25 cellular contexts compared by ENCODE assay signal in the genomic region with DNA sequence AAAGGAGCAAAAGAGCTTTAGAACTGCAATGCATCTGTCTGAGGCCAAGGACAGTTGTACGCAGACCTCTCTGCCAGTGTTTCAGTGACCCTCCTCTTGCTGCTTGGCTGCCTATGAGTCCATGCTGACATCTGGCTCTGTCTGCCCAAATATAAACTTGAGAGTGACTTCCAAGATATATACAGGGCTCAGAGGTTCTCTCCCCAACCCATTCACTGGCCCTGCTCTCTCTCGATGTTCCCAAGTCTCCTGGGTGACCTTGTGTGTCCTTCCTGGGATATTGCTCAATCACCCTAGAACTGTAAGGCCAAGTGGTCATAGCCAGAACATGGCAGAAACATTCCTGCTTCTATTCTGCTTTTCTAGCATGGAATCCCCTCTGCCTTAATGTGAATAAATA.
DNase-seq lines count a peak whose midpoint lies in the region; ATAC-seq and TF ChIP-seq lines count a peak whose summit lies in the region.
"Had no signal": no experiment of that assay in that cellular context is flagged by ENCODE, and none has a peak within 500 bp of the region (broad histone marks: within the 10 kb centered on the region; RNA-seq: fewer than 3 reads in every experiment).

No MANE protein-coding gene starts in this region.

- no peaks in the 10 kb centered on the region for H3K9me3 Mint-ChIP-seq in effector memory CD8-positive, alpha-beta T cell
- H3K9me3 Mint-ChIP-seq in H9, result no peaks in the 10 kb centered on the region; a peak in 1 of 5 replicates
- H3K9me3 Mint-ChIP-seq: activated naive CD4-positive, alpha-beta T cell treated with anti-CD3 and anti-CD28 coated beads, Interleukin-2, amount 50 U/mL, for 24 hours; CD4-positive, alpha-beta memory T cell; dendritic cell treated with granulocyte-macrophage colony-stimulating factor and Interleukin-4, amounts not matched to agents 40 ng/mL and 50 ng/mL, for 4 days had no signal

- H3K23ac ChIP-seq in H9 (ENCODE audit: insufficient read length, low read depth, low read length), result no peak overlapping the region

- H3K18ac ChIP-seq in H9 (ENCODE audit: insufficient read length, low read depth, low read length), result no peak overlapping the region

- in situ Hi-C loops in G401 (cut with HindIII; ENCODE audit: low sequenced_read_pairs), result no loop called here

- H3K36me3 ChIP-seq in hepatocyte (replicated peaks; ENCODE audit: insufficient read depth, low read depth), result no peaks in the 10 kb centered on the region
- no peaks in the 10 kb centered on the region for H3K36me3 ChIP-seq in ovary
- no peaks in the 10 kb centered on the region for H3K36me3 ChIP-seq in tibial nerve
- H3K36me3 ChIP-seq: HAP-1, left lung, pancreas, SJCRH30, WERI-Rb-1 had no signal

- H3K27me3 Mint-ChIP-seq in effector memory CD8-positive, alpha-beta T cell, result no peaks in the 10 kb centered on the region
- no peaks in the 10 kb centered on the region; the same call in 1 of the 2 replicates for H3K27me3 Mint-ChIP-seq in H9 (ENCODE audit: low read depth)
- H3K27me3 Mint-ChIP-seq: activated naive CD4-positive, alpha-beta T cell treated with anti-CD3 and anti-CD28 coated beads, Interleukin-2, amount 50 U/mL, for 24 hours; CD4-positive, alpha-beta memory T cell; dendritic cell treated with granulocyte-macrophage colony-stimulating factor and Interleukin-4, amounts not matched to agents 40 ng/mL and 50 ng/mL, for 4 days had no signal

- H3K9me3 ChIP-seq in hepatocyte (ENCODE audit: low read depth) (no peaks in the 10 kb centered on the region), ovary (no peaks in the 10 kb centered on the region), tibial nerve (no peaks in the 10 kb centered on the region), H9 (ENCODE audit: control insufficient read depth, low read depth, low read length) (no peaks in the 10 kb centered on the region)
- H3K9me3 ChIP-seq: body of pancreas, HAP-1, left lung, pancreas, SJCRH30 had no signal

- H3T11ph ChIP-seq in H9 (ENCODE audit: low read length), result no peak overlapping the region

- no peak overlapping the region for H2AFZ ChIP-seq in hepatocyte
- H2AFZ ChIP-seq in H9 (ENCODE audit: low read length), result no peak overlapping the region

- H3K79me1 ChIP-seq in H9 (ENCODE audit: insufficient read depth, low read depth, low read length, poor library complexity, severe bottlenecking), result no peaks in the 10 kb centered on the region

- no peak overlapping the region for H4K8ac ChIP-seq in H9 (replicated peaks; ENCODE audit: insufficient read length, low read depth, low read length)

- no peaks in the 10 kb centered on the region for H3K79me2 ChIP-seq in hepatocyte
- no peaks in the 10 kb centered on the region for H3K79me2 ChIP-seq in H9 (ENCODE audit: insufficient read depth, low read length)

- H3K4me2 ChIP-seq in hepatocyte (no peak overlapping the region), H9 (ENCODE audit: insufficient read depth, insufficient read length, low read length) (no peak overlapping the region)

- intact Hi-C loops in ovary (cut with DNase I), result no loop called here

- TF ChIP-seq CTCF in hepatocyte (IDR thresholded peaks at IDR 0.05; ENCODE audit: poor library complexity), result no peak
- TF ChIP-seq CTCF in ovary (IDR thresholded peaks at IDR 0.05), result no peak
- no peak for TF ChIP-seq CTCF in tibial nerve (IDR thresholded peaks at IDR 0.05)
- TF ChIP-seq CTCF in H9 (conservative IDR thresholded peaks at IDR 0.05), result no peak

- H2BK15ac ChIP-seq in H9 (ENCODE audit: low read depth, low read length), result no peak overlapping the region

- no peak overlapping the region for H4K5ac ChIP-seq in H9 (ENCODE audit: insufficient read length, low read depth, low read length)

- H3K27ac ChIP-seq in hepatocyte (peak overlapping the region; percentile 38), ovary (peak overlapping the region in 1 of 2 donors; percentile 71), tibial nerve (peak overlapping the region in 3 of 4 donors; percentile 25 to 68 (median 59)), H9 (ENCODE audit: insufficient read length, low read depth, low read length) (no peak overlapping the region)
- H3K27ac ChIP-seq: SJCRH30, WERI-Rb-1 had no signal

- ATAC-seq in effector memory CD8-positive, alpha-beta T cell (replicated peaks), result no peak
- ATAC-seq: body of pancreas, left lung had no signal

- H3K4me1 ChIP-seq in hepatocyte (ENCODE audit: insufficient read depth) (peaks cover 5% of the 10 kb centered on the region), ovary (ENCODE audit: insufficient read depth) (peaks cover 19% of the 10 kb centered on the region), tibial nerve (peaks cover 0 to 33% (median 18%) of the 10 kb centered on the region in 4 donors), H9 (ENCODE audit: insufficient read depth, low read length) (no peaks in the 10 kb centered on the region)
- H3K4me1 ChIP-seq: HAP-1, SJCRH30 had no signal

- no peak overlapping the region for H3K14ac ChIP-seq in H9 (ENCODE audit: insufficient read depth, low read length)

- no peak overlapping the region for H2BK20ac ChIP-seq in H9 (ENCODE audit: low read depth, low read length, poor library complexity, severe bottlenecking)

- no peaks in the 10 kb centered on the region for H3K23me2 ChIP-seq in H9 (ENCODE audit: insufficient read length, low read depth, low read length, poor library complexity, severe bottlenecking)

- no peak overlapping the region for H3K56ac ChIP-seq in H9 (ENCODE audit: insufficient read length, low read depth, low read length)

- 61% methylated on average over 2 of the region's 2 CpGs for WGBS in hepatocyte (ENCODE audit: low lambda C conversion rate, missing lambda C conversion rate)
- WGBS in ovary, 3 donors, result 2 to 10% (median 5%) methylated on average over 2 of the region's 2 CpGs
- 46 to 47% methylated on average over 2 of the region's 2 CpGs for WGBS in tibial nerve, 2 donors
- WGBS in H9 (ENCODE audit: extremely low coverage, insufficient read length, low lambda C conversion rate), result no CpG with 5 or more reads among the region's 2 CpGs

- no peak overlapping the region for H2BK5ac ChIP-seq in H9 (ENCODE audit: insufficient read length, low read length)

- no peak overlapping the region for H2BK12ac ChIP-seq in H9 (ENCODE audit: insufficient read length, low read depth, low read length)

- no peak overlapping the region for H3K4ac ChIP-seq in H9 (ENCODE audit: low read depth, low read length)

- TF ChIP-seq POLR2A in ovary (IDR thresholded peaks at IDR 0.05), result no peak
- no peak for TF ChIP-seq POLR2A in tibial nerve (IDR thresholded peaks at IDR 0.05)

- TF ChIP-seq EP300 in ovary (IDR thresholded peaks at IDR 0.05), result no peak
- peak in 1 of 2 donors; percentile 46 for TF ChIP-seq EP300 in tibial nerve (IDR thresholded peaks at IDR 0.05)

- no peak overlapping the region for H4K91ac ChIP-seq in H9 (ENCODE audit: insufficient read length, low read depth, low read length)

- no peak overlapping the region for H3K9ac ChIP-seq in H9 (ENCODE audit: extremely low read depth, insufficient read length, low read length)

- no peak overlapping the region for H2BK120ac ChIP-seq in H9 (ENCODE audit: low read depth, low read length, poor library complexity, severe bottlenecking)

- H3K9me2 ChIP-seq in hepatocyte (replicated peaks; ENCODE audit: insufficient read depth), result no peaks in the 10 kb centered on the region

- H3K27ac Mint-ChIP-seq in effector memory CD8-positive, alpha-beta T cell, result peak overlapping the region; percentile 3 to 16
- peak overlapping the region in 1 of 3 experiments; percentile 12; a peak in 1 of 7 replicates for H3K27ac Mint-ChIP-seq in H9
- H3K27ac Mint-ChIP-seq: activated naive CD4-positive, alpha-beta T cell treated with anti-CD3 and anti-CD28 coated beads, Interleukin-2, amount 50 U/mL, for 24 hours; dendritic cell treated with granulocyte-macrophage colony-stimulating factor and Interleukin-4, amounts not matched to agents 40 ng/mL and 50 ng/mL, for 4 days had no signal

- H3K36me3 Mint-ChIP-seq in effector memory CD8-positive, alpha-beta T cell (ENCODE audit: insufficient read depth), result no peaks in the 10 kb centered on the region
- no peaks in the 10 kb centered on the region for H3K36me3 Mint-ChIP-seq in H9 (ENCODE audit: insufficient read depth in 1 of 3, low read depth in 3 of 3)
- H3K36me3 Mint-ChIP-seq: activated naive CD4-positive, alpha-beta T cell treated with anti-CD3 and anti-CD28 coated beads, Interleukin-2, amount 50 U/mL, for 24 hours; CD4-positive, alpha-beta memory T cell had no signal

- no peak overlapping the region for H2AK5ac ChIP-seq in H9 (ENCODE audit: insufficient read length, low read length)

- H3K4me1 Mint-ChIP-seq in effector memory CD8-positive, alpha-beta T cell (ENCODE audit: low read depth in 2 of 2), result peaks cover 0 to 5% of the 10 kb centered on the region in 2 donors
- H3K4me1 Mint-ChIP-seq in H9, result no peaks in the 10 kb centered on the region
- H3K4me1 Mint-ChIP-seq: activated naive CD4-positive, alpha-beta T cell treated with anti-CD3 and anti-CD28 coated beads, Interleukin-2, amount 50 U/mL, for 24 hours had no signal

- H4K20me1 ChIP-seq in hepatocyte (ENCODE audit: insufficient read depth, poor library complexity, severe bottlenecking) (no peaks in the 10 kb centered on the region), H9 (ENCODE audit: control insufficient read depth, insufficient read depth, insufficient read length) (no peaks in the 10 kb centered on the region)

- no peak overlapping the region for H3K4me3 ChIP-seq in hepatocyte
- no peak overlapping the region for H3K4me3 ChIP-seq in ovary
- no peak overlapping the region for H3K4me3 ChIP-seq in tibial nerve
- H3K4me3 ChIP-seq: body of pancreas, HAP-1, left lung, pancreas, SJCRH30 had no signal

- no peak for DNase-seq in effector memory CD8-positive, alpha-beta T cell
- DNase-seq in hepatocyte (ENCODE audit: low spot score), result no peak
- peak; percentile 38 to 56 (median 51) for DNase-seq in ovary
- peak in 1 of 2 donors; percentile 6 for DNase-seq in tibial nerve (ENCODE audit: low spot score in 2 of 2)
- DNase-seq in iPS-NIHi11 (ENCODE audit: low spot score), result no peak
- DNase-seq in G401 (ENCODE audit: low spot score), result no peak
- DNase-seq in H9, result no peak
- DNase-seq: activated CD4-positive, alpha-beta T cell treated with anti-CD3 and anti-CD28 coated beads, Interleukin-2, amount 50 U/mL, for 48 hours; activated T-cell treated with anti-CD3 and anti-CD28 coated beads, Interleukin-2, amount 50 U/mL, for 1 hour; CD4-positive, alpha-beta memory T cell; DMS153; GF-D8; left lung; NCI-H1417 treated with DMSO at 0.1 percent for 48 hours; NCI-H748 treated with DMSO at 0.1 percent for 48 hours; pancreas; SJCRH30; small intestine; stimulated activated CD4-positive, alpha-beta T cell treated with anti-CD3 and anti-CD28 coated beads, Interleukin-2, amount 100 ng/mL, for 48 hours; T-helper 2 cell; WERI-Rb-1 had no signal

- H3K27me3 ChIP-seq in hepatocyte (no peaks in the 10 kb centered on the region), ovary (no peaks in the 10 kb centered on the region), tibial nerve (no peaks in the 10 kb centered on the region), H9 (ENCODE audit: insufficient read depth, low read length) (no peaks in the 10 kb centered on the region)
- H3K27me3 ChIP-seq: body of pancreas, left lung, pancreas, SJCRH30 had no signal

- no peak overlapping the region for H3K4me3 Mint-ChIP-seq in effector memory CD8-positive, alpha-beta T cell
- no peak overlapping the region for H3K4me3 Mint-ChIP-seq in H9
- H3K4me3 Mint-ChIP-seq: activated naive CD4-positive, alpha-beta T cell treated with anti-CD3 and anti-CD28 coated beads, Interleukin-2, amount 50 U/mL, for 24 hours; CD4-positive, alpha-beta memory T cell; dendritic cell treated with granulocyte-macrophage colony-stimulating factor and Interleukin-4, amounts not matched to agents 40 ng/mL and 50 ng/mL, for 4 days had no signal

Comparison
In these comparisons a context has a peak if more than half of its experiments do, and no peak if none do; other contexts are left out.
1. DNase-seq: peak in ovary (5 of 5); none in effector memory CD8-positive, alpha-beta T cell (0 of 3), hepatocyte (single experiment), iPS-NIHi11 (single experiment), G401 (single experiment) and H9 (single experiment).